Comparison of ENCODE assay signal across 22 cellular contexts in genomic region chr7:35401217-35401879, GRCh38.
"Had no signal": no experiment of that assay in that cellular context is flagged by ENCODE, and none has a peak within 500 bp of the region (broad histone marks: within the 10 kb centered on the region; RNA-seq: fewer than 3 reads in every experiment).

No MANE protein-coding gene starts in this region.

- H3K27ac ChIP-seq: KMS-11, SJCRH30 had no signal

- H3K4me1 ChIP-seq: SJCRH30 had no signal

- H3K27me3 ChIP-seq: SJCRH30 had no signal

- H3K36me3 ChIP-seq: SJCRH30 had no signal

- H3K9ac ChIP-seq: KMS-11 had no signal

- ATAC-seq: K562, SK-N-SH treated with all-trans-retinoic acid at 6 μM for 48 hours had no signal

- H3K9me3 ChIP-seq: SJCRH30 had no signal

- H3K9me3 Mint-ChIP-seq: IgD-negative memory B cell had no signal

- H3K4me3 ChIP-seq: K562, SJCRH30 had no signal

- H3K4me2 ChIP-seq: KMS-11 had no signal

- H3K27ac Mint-ChIP-seq: IgD-negative memory B cell had no signal

- DNase-seq: Kasumi-1, MM.1S, NCI-H1092 treated with DMSO at 0.1 percent for 48 hours, NCI-H1436, NCI-H187, NCI-H2029, NCI-H2081 treated with DMSO at 0.1 percent for 48 hours, NCI-H2171, NCI-H226, NCI-H446, NCI-H510A, NCI-H524 treated with DMSO at 0.1 percent for 48 hours, NCI-H69, NCI-H774, RPMI8226, SHP77 treated with DMSO at 0.1 percent for 48 hours, SJCRH30 had no signal

- FAIRE-seq: K562, RCC 7860 had no signal

- H3K36me3 Mint-ChIP-seq: IgD-negative memory B cell had no signal
